1 cellular context compared by ENCODE assay signal in genomic region chr17:29653995-29654714, GRCh38.
TF ChIP-seq lines count a peak whose summit lies in the region.

No MANE protein-coding gene starts in this region.

TF ChIP-seq in K562, 482 proteins besides CTCF, POLR2A, EP300 and RAD21 (continued from another document):
- TF ChIP-seq MLLT1 (IDR thresholded peaks at IDR 0.05) (no peak), POLR2G (IDR thresholded peaks at IDR 0.05; ENCODE audit: low read depth, low read length) (no peak), POU5F1 (IDR thresholded peaks at IDR 0.05; ENCODE audit: borderline replicate concordance, low read depth, low read length, partially characterized antibody) (no peak), PCBP2 (IDR thresholded peaks at IDR 0.05; ENCODE audit: low read depth, low read length, poor library complexity, severe bottlenecking) (no peak), DACH1 (IDR thresholded peaks at IDR 0.05; ENCODE audit: partially characterized antibody) (peak; percentile 86), ZNF717 (CRISPR knock-in tag; IDR thresholded peaks at IDR 0.05) (no peak), FOSL1 (tag; conservative IDR thresholded peaks at IDR 0.05) (0 out of 2 replicates have a peak, but pooled peaks have one; percentile 33), ZNF766 (CRISPR knock-in tag; conservative IDR thresholded peaks at IDR 0.05) (0 out of 2 replicates have a peak, but pooled peaks have one; percentile 54), LEF1 (IDR thresholded peaks at IDR 0.05) (peak; percentile 46; the same call in 1 of the 2 replicates), ZNF239 (CRISPR knock-in tag; IDR thresholded peaks at IDR 0.05) (peak; percentile 7; the same call in 1 of the 2 replicates), CTBP1 (IDR thresholded peaks at IDR 0.05; ENCODE audit: borderline replicate concordance) (peak; percentile 22; the same call in 1 of the 2 replicates), SRSF3 (IDR thresholded peaks at IDR 0.05; ENCODE audit: insufficient read depth, low read length) (no peak), ZNF184 (CRISPR knock-in tag; IDR thresholded peaks at IDR 0.05) (no peak), L3MBTL2 (IDR thresholded peaks at IDR 0.05) (no peak)
